ENCODE assay signal across 8 cellular contexts in the genomic region with DNA sequence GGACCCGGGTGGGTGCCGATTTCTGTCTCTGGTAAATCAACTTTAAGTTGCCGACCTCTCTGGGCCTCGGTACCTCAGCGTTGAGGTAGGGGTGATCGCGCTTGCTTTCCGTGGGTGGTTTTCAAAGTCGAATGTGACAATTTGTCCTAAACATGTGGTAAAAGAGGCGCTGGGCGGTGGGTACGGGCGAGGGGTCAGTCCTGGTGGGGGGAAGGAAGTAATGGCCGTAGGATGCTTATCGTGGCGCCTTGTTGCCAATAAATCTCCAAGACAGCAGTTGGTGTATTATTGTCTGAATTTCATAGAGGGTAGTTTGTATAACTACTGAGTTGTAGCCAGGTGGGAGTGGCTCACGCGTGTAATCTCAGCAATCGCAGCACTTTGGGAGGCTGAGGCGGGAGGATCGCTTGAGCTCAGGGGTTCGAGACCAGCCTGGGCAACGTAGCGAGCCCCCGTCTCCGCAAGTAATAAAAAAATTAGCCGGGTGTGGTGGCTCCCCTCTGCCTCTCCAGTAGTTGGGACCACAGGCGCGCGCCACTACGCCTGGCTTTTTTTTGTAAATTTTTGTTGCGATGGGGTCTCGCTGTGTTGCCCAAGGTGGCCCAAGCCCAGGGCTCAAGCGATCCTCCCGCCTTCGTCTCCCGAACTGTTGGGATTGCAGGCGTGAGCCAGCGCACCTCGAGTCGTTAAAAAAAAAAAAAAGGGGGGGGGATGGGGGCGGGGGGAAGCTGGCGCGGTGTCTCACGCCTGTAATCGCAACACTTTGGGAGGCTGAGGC. TPM values are rescaled to one million over a fixed set of nuclear protein-coding genes. Genes with fewer than 3 reads are reported as not detected.
A peak's percentile ranks its signal among the peaks of the same experiment; 100 is the strongest.
DNase-seq lines count a peak whose midpoint lies in the region; ATAC-seq and TF ChIP-seq lines count a peak whose summit lies in the region.

No MANE protein-coding gene starts in this region.

- no peaks in the 10 kb centered on the region for H3K9me3 Mint-ChIP-seq in activated T-cell treated with anti-CD3 and anti-CD28 coated beads, Interleukin-2, amount 50 U/mL, for 4 hours

- ATAC-seq in activated T-cell treated with anti-CD3 and anti-CD28 coated beads, Interleukin-2, amount 50 U/mL, for 4 hours, result peak; percentile 5 to 8
- ATAC-seq in HG02798 (IDR thresholded peaks at IDR 0.05; ENCODE audit: poor library complexity, unreplicated experiment), result no peak

- H3K27me3 ChIP-seq in right atrium auricular region (no peaks in the 10 kb centered on the region), skeletal muscle tissue (ENCODE audit: control insufficient read depth in 3 of 3, insufficient read depth in 3 of 3, low read length in 3 of 3) (no peaks in the 10 kb centered on the region)

- no peak for DNase-seq in activated T-cell treated with anti-CD3 and anti-CD28 coated beads, Interleukin-2, amount 50 U/mL, for 4 hours
- DNase-seq in activated T-cell treated with anti-CD3 and anti-CD28 coated beads, Interleukin-2, amount 50 U/mL, for 48 hours, result no peak
- DNase-seq in right atrium auricular region (ENCODE audit: low spot score), result no peak
- no peak for DNase-seq in putamen (ENCODE audit: low spot score)
- DNase-seq in glomerular visceral epithelial cell (ENCODE audit: extremely low spot score), result no peak

- peaks cover 43% of the 10 kb centered on the region for H3K4me1 Mint-ChIP-seq in activated T-cell treated with anti-CD3 and anti-CD28 coated beads, Interleukin-2, amount 50 U/mL, for 4 hours (ENCODE audit: low read depth)

- H3K4me3 Mint-ChIP-seq in activated T-cell treated with anti-CD3 and anti-CD28 coated beads, Interleukin-2, amount 50 U/mL, for 4 hours, result peak overlapping the region; percentile 99

- peaks cover 17% of the 10 kb centered on the region for H3K36me3 Mint-ChIP-seq in activated T-cell treated with anti-CD3 and anti-CD28 coated beads, Interleukin-2, amount 50 U/mL, for 4 hours (ENCODE audit: insufficient read depth)

- H3K9ac ChIP-seq in skeletal muscle tissue (ENCODE audit: low read depth in 1 of 3, low read length in 3 of 3), result peak overlapping the region; percentile 87 to 98 (median 97)

- no peaks in the 10 kb centered on the region for H3K27me3 Mint-ChIP-seq in activated T-cell treated with anti-CD3 and anti-CD28 coated beads, Interleukin-2, amount 50 U/mL, for 4 hours (ENCODE audit: low read depth)

- peaks cover 20% of the 10 kb centered on the region for H3K36me3 ChIP-seq in right atrium auricular region
- H3K36me3 ChIP-seq in skeletal muscle tissue (ENCODE audit: control insufficient read depth in 3 of 3, insufficient read depth in 3 of 3, low read length in 3 of 3), result peaks cover 18 to 20% (median 19%) of the 10 kb centered on the region in 3 donors

- H3K9me3 ChIP-seq in right atrium auricular region, result no peaks in the 10 kb centered on the region
- no peaks in the 10 kb centered on the region for H3K9me3 ChIP-seq in skeletal muscle tissue (ENCODE audit: control insufficient read depth in 3 of 3, low read length in 3 of 3)

- H3K4me3 ChIP-seq in right atrium auricular region, result peak overlapping the region; percentile 83 to 99
- H3K4me3 ChIP-seq in skeletal muscle tissue (ENCODE audit: low read length in 3 of 3), result peak overlapping the region; percentile 93 to 99 (median 97)

- peak overlapping the region; percentile 89 for H3K27ac ChIP-seq in VCaP
- H3K27ac ChIP-seq in right atrium auricular region, result peak overlapping the region; percentile 81 to 86
- H3K27ac ChIP-seq in skeletal muscle tissue (ENCODE audit: low read depth, low read length), result peak overlapping the region; percentile 86

- H3K4me1 ChIP-seq in right atrium auricular region (peaks cover 0 to 42% of the 10 kb centered on the region in 2 donors), skeletal muscle tissue (ENCODE audit: control insufficient read depth in 3 of 3, insufficient read depth in 3 of 3, low read length in 3 of 3) (peaks cover 30 to 36% (median 32%) of the 10 kb centered on the region in 3 donors)

- TF ChIP-seq CTCF in VCaP (conservative IDR thresholded peaks at IDR 0.05) (no peak), right atrium auricular region (IDR thresholded peaks at IDR 0.05) (no peak)

RNA-seq across cellular contexts. Expression of gene BUD23, which starts 0.7 kb away (rescaled TPM):
- total RNA-seq in activated T-cell treated with anti-CD3 and anti-CD28 coated beads, Interleukin-2, amount 50 U/mL, for 4 hours, result 100 to 1,000 TPM; 166 to 197 (median 178) TPM
- 10 to 100 TPM; 58.9 to 60.9 TPM for total RNA-seq in right atrium auricular region
- total RNA-seq in skeletal muscle tissue, result 45.4 TPM

RNA-seq across cellular contexts. Expression of gene DNAJC30, which starts 0.9 kb away (rescaled TPM):
- 10 to 100 TPM; 11.9 to 12.7 (median 12.0) TPM for total RNA-seq in activated T-cell treated with anti-CD3 and anti-CD28 coated beads, Interleukin-2, amount 50 U/mL, for 4 hours
- 10 to 100 TPM in 1 of 2 donors, 1 to 10 TPM in 1; 6.3 to 12.9 TPM for total RNA-seq in right atrium auricular region
- total RNA-seq in skeletal muscle tissue, result 1.6 TPM

RNA-seq across cellular contexts. Expression of gene VPS37D, which starts 16.5 kb away (rescaled TPM):
- under 1 TPM in 2 of 3 donors, not detected in 1; 0.16 to 0.25 TPM for total RNA-seq in activated T-cell treated with anti-CD3 and anti-CD28 coated beads, Interleukin-2, amount 50 U/mL, for 4 hours
- total RNA-seq in right atrium auricular region (1 to 10 TPM; 1.6 to 2.2 TPM), skeletal muscle tissue (3.1 TPM)

RNA-seq across cellular contexts. Expression of gene STX1A, which starts 35.4 kb away (rescaled TPM):
- total RNA-seq in activated T-cell treated with anti-CD3 and anti-CD28 coated beads, Interleukin-2, amount 50 U/mL, for 4 hours, result 10 to 100 TPM; 23.0 to 25.0 (median 24.7) TPM
- total RNA-seq in right atrium auricular region (1 to 10 TPM; 2.6 TPM), skeletal muscle tissue (8.4 TPM)

RNA-seq across cellular contexts. Expression of gene ABHD11, which starts 54.5 kb away (rescaled TPM):
- total RNA-seq in activated T-cell treated with anti-CD3 and anti-CD28 coated beads, Interleukin-2, amount 50 U/mL, for 4 hours, result 10 to 100 TPM; 20.6 to 26.4 (median 21.0) TPM
- total RNA-seq in right atrium auricular region (10 to 100 TPM; 15.5 to 31.5 TPM), skeletal muscle tissue (13.6 TPM)
